Comparison of ENCODE assay signal across 8 cellular contexts in genomic region chr1:52404975-52405338, GRCh38.
A peak's percentile ranks its signal among the peaks of the same experiment; 100 is the strongest.
DNase-seq lines count a peak whose midpoint lies in the region; ATAC-seq and TF ChIP-seq lines count a peak whose summit lies in the region.

No MANE protein-coding gene starts in this region.

- H4K20me1 ChIP-seq in SU-DHL-6 (ENCODE audit: low read depth, low read length): no peaks in the 10 kb centered on the region

- H3K27me3 ChIP-seq in SU-DHL-6 (ENCODE audit: low read length) (no peaks in the 10 kb centered on the region), rectal smooth muscle tissue (ENCODE audit: control insufficient read depth, insufficient read depth, low read length) (no peaks in the 10 kb centered on the region)

- H2AFZ ChIP-seq in SU-DHL-6 (ENCODE audit: low read depth, low read length, severe bottlenecking): peak overlapping the region; percentile 84

- no peak for TF ChIP-seq CTCF in GM12865 (IDR thresholded peaks at IDR 0.05; ENCODE audit: insufficient read depth, low read depth, low read length, missing control alignments)
- peak; percentile 1 for TF ChIP-seq CTCF in SU-DHL-6 (IDR thresholded peaks at IDR 0.05; ENCODE audit: insufficient read depth, low read length, poor library complexity, severe bottlenecking)
- no peak for TF ChIP-seq CTCF in fibroblast of pulmonary artery (IDR thresholded peaks at IDR 0.05; ENCODE audit: low read length, missing control alignments)

- H3K4me1 ChIP-seq in rectal smooth muscle tissue (ENCODE audit: control insufficient read depth, insufficient read depth, low read length): peaks cover 4% of the 10 kb centered on the region

- H3K27ac ChIP-seq in SU-DHL-6 (ENCODE audit: low read depth, low read length): peak overlapping the region; percentile 78
- H3K27ac ChIP-seq in rectal smooth muscle tissue (ENCODE audit: low read depth, low read length): peak overlapping the region; percentile 89

- peak overlapping the region; percentile 85 for H3K9ac ChIP-seq in SU-DHL-6 (ENCODE audit: low read length)
- peak overlapping the region; percentile 92 for H3K9ac ChIP-seq in rectal smooth muscle tissue (ENCODE audit: low read length)

- ATAC-seq in HG02623 (IDR thresholded peaks at IDR 0.05; ENCODE audit: unreplicated experiment) (no peak), GM21717 (IDR thresholded peaks at IDR 0.05; ENCODE audit: unreplicated experiment) (no peak), HG02759 (IDR thresholded peaks at IDR 0.05; ENCODE audit: unreplicated experiment) (no peak)

- H3F3A ChIP-seq in SU-DHL-6 (ENCODE audit: insufficient read depth): peaks cover 9% of the 10 kb centered on the region; the same call in 1 of the 2 replicates

- H3K9me2 ChIP-seq in SU-DHL-6 (replicated peaks; ENCODE audit: insufficient read depth, low read length): no peaks in the 10 kb centered on the region

- H3K9me3 ChIP-seq in SU-DHL-6 (ENCODE audit: insufficient read depth, low read length): no peaks in the 10 kb centered on the region

- H3K4me3 ChIP-seq in GM12865 (ENCODE audit: low read depth, low read length): peak overlapping the region; percentile 77
- peak overlapping the region; percentile 89 for H3K4me3 ChIP-seq in SU-DHL-6 (ENCODE audit: insufficient read depth, low read length, poor library complexity, severe bottlenecking)
- H3K4me3 ChIP-seq in fibroblast of pulmonary artery (replicated peaks; ENCODE audit: low read depth, low read length): peak overlapping the region; percentile 90
- peak overlapping the region; percentile 96 for H3K4me3 ChIP-seq in rectal smooth muscle tissue (ENCODE audit: low read length)

- H3K4me2 ChIP-seq in SU-DHL-6 (ENCODE audit: low read depth, low read length, poor library complexity, severe bottlenecking): peak overlapping the region; percentile 84

- H3K79me2 ChIP-seq in SU-DHL-6 (ENCODE audit: insufficient read depth, low read length): peaks cover 66% of the 10 kb centered on the region

- H3K36me3 ChIP-seq in SU-DHL-6 (ENCODE audit: low read length) (peaks cover 39% of the 10 kb centered on the region), rectal smooth muscle tissue (ENCODE audit: control insufficient read depth, insufficient read depth, low read length) (peaks cover 12% of the 10 kb centered on the region)

- no peak for DNase-seq in GM12865 (ENCODE audit: low read depth)
- no peak for DNase-seq in fibroblast of pulmonary artery (ENCODE audit: low read depth)
- DNase-seq in DMS114 treated with DMSO at 0.1 percent for 48 hours (lab: John Stamatoyannopoulos, UW; ENCODE audit: unreplicated experiment): no peak
